In genomic region chr2:134083548-134083947, GRCh38 we compare ENCODE assay signal across 20 cellular contexts.
"Had no signal": no experiment of that assay in that cellular context is flagged by ENCODE, and none has a peak within 500 bp of the region (broad histone marks: within the 10 kb centered on the region; RNA-seq: fewer than 3 reads in every experiment).

No MANE protein-coding gene starts in this region.

- DNase-seq: effector memory CD4-positive, alpha-beta T cell; gastrocnemius medialis; heart right ventricle; left lung; mesendoderm; naive B cell; psoas muscle; retina; spleen; stimulated activated CD4-positive, alpha-beta T cell treated with anti-CD3 and anti-CD28 coated beads, Interleukin-15, amount 100 ng/mL, for 24 hours; stimulated activated CD4-positive, alpha-beta T cell treated with anti-CD3 and anti-CD28 coated beads, Interleukin-1b, Interleukin-23, amount 100 ng/mL, for 48 hours; stimulated activated CD4-positive, alpha-beta T cell treated with anti-CD3 and anti-CD28 coated beads, Interleukin-4, amount 100 ng/mL, for 24 hours; stimulated activated naive B cell treated with anti-CD40 and anti-IgM and Interleukin-4, amounts not matched to agents 10 μg/mL and 1 μg/mL and 100 μg/mL, for 72 hours; stimulated activated naive CD8-positive, alpha-beta T cell treated with anti-CD3 and anti-CD28 coated beads, Interleukin-15, amount 100 ng/mL, for 72 hours; testis had no signal

- H3K4me3 ChIP-seq: gastrocnemius medialis, heart right ventricle, left lung, psoas muscle, spleen, testis, tibial nerve had no signal

- H3K9me3 ChIP-seq: gastrocnemius medialis, heart right ventricle, left lung, neutrophil, psoas muscle, spleen, testis, tibial nerve had no signal

- H3K36me3 ChIP-seq: gastrocnemius medialis, heart right ventricle, left lung, neutrophil, spleen, tibial nerve had no signal

- FAIRE-seq: endometrium had no signal

- H3K27me3 ChIP-seq: gastrocnemius medialis, heart right ventricle, left lung, spleen, testis, tibial nerve had no signal

- H3K27ac ChIP-seq: gastrocnemius medialis, heart right ventricle, left lung, neutrophil, psoas muscle, spleen, testis, tibial nerve had no signal

- ATAC-seq: esophagus mucosa; gastrocnemius medialis; left lung; psoas muscle; sciatic nerve; stimulated activated naive B cell treated with anti-CD40 and anti-IgM and Interleukin-4, amounts not matched to agents 10 μg/mL and 1 μg/mL and 100 μg/mL, for 72 hours; stimulated activated naive CD8-positive, alpha-beta T cell treated with anti-CD3 and anti-CD28 coated beads, Interleukin-15, amount 100 ng/mL, for 72 hours had no signal

- H3K4me1 ChIP-seq: gastrocnemius medialis, left lung, psoas muscle, testis had no signal
